ENCODE assay signal across 14 cellular contexts in genomic region chr1:161626445-161627139, GRCh38. TPM values are rescaled to one million over a fixed set of nuclear protein-coding genes. Genes with fewer than 3 reads are reported as not detected.
DNase-seq lines count a peak whose midpoint lies in the region; ATAC-seq, FAIRE-seq and TF ChIP-seq lines count a peak whose summit lies in the region.
"Not testable (repeated sequence)": the region's sequence is repeated elsewhere in the genome, so short reads cannot be mapped to it uniquely, and the experiment has no call there.
"Had no signal": no experiment of that assay in that cellular context is flagged by ENCODE, and none has a peak within 500 bp of the region (broad histone marks: within the 10 kb centered on the region; RNA-seq: fewer than 3 reads in every experiment).

No MANE protein-coding gene starts in this region.

- not testable (repeated sequence) for BruUV-seq in K562 (replicated peaks; lab: Mats Ljungman, UMichigan)

- not testable (repeated sequence) for H3K4me1 ChIP-seq in K562 (replicated peaks in 1 of 2; ENCODE audit: control insufficient read depth in 2 of 2, insufficient read depth in 2 of 2, low read length in 2 of 2)

- H3K27ac ChIP-seq in K562 (ENCODE audit: extremely low read depth, low read depth, low read length): not testable (repeated sequence)

- H3K4me3 ChIP-seq in NB4 (ENCODE audit: low read depth, low read length); K562: not testable (repeated sequence)

- not testable (repeated sequence) for H3K27me3 ChIP-seq in K562 (ENCODE audit: control insufficient read depth in 2 of 2, insufficient read depth in 2 of 2, low read length in 2 of 2)

- H3K27ac Mint-ChIP-seq in CD14-positive monocyte: peak overlapping the region in 6 of 7 donors; percentile 36 to 83 (median 67)
- H3K27ac Mint-ChIP-seq in activated B cell treated with CpG ODN at 0.5 μM for 24 hours: peak overlapping the region; percentile 35
- H3K27ac Mint-ChIP-seq in immature natural killer cell: peak overlapping the region; percentile 94 to 98 (median 96)
- peak overlapping the region in 6 of 10 donors; percentile 2 to 85 (median 38) for H3K27ac Mint-ChIP-seq in naive thymus-derived CD8-positive, alpha-beta T cell
- not testable (repeated sequence) for H3K27ac Mint-ChIP-seq in stimulated activated memory B cell treated with anti-CD40 and anti-IgM and Interleukin-4, amounts not matched to agents 10 μg/mL and 1 μg/mL and 100 μg/mL, for 72 hours

- TF ChIP-seq CTCF in CD14-positive monocyte (IDR thresholded peaks at IDR 0.05); NB4 (IDR thresholded peaks at IDR 0.05; ENCODE audit: low read depth, low read length); activated B cell treated with CpG ODN at 0.5 μM for 24 hours (IDR thresholded peaks at IDR 0.05); K562 (IDR thresholded peaks at IDR 0.05 in 2 of 3, conservative IDR thresholded peaks at IDR 0.05 in 1 of 3; ENCODE audit: insufficient read depth in 2 of 3, low read depth in 1 of 3, low read length in 3 of 3): not testable (repeated sequence)

- not testable (repeated sequence) for H3K9me3 ChIP-seq in K562 (replicated peaks; ENCODE audit: control insufficient read depth, insufficient read depth, low read depth, low read length)

- not testable (repeated sequence) for TF ChIP-seq RAD21 in K562 (CRISPR knock-in tag; conservative IDR thresholded peaks at IDR 0.05 in 1 of 2, IDR thresholded peaks at IDR 0.05 in 1 of 2)

- not testable (repeated sequence) for DNase-seq in CD14-positive monocyte (ENCODE audit: low spot score); GM18507 (ENCODE audit: extremely low spot score, insufficient read length, low read depth); activated B cell treated with CpG ODN at 0.5 μM for 24 hours; K562 (ENCODE audit: extremely low read depth in 1 of 4, low spot score in 3 of 4); naive thymus-derived CD8-positive, alpha-beta T cell
- DNase-seq in NB4 (ENCODE audit: low read depth) (peak; percentile 19), immature natural killer cell (peak; percentile 62 to 69 (median 66))

- CTCF ChIA-PET in activated B cell treated with CpG ODN at 0.5 μM for 24 hours (lab: Charles Lee); K562 (lab: Yijun Ruan, JAX; ENCODE audit: low intra/inter-chr PET ratio): not testable (repeated sequence)

- not testable (repeated sequence) for ATAC-seq in activated B cell treated with CpG ODN at 0.5 μM for 24 hours (ENCODE audit: low read depth); K562; naive thymus-derived CD8-positive, alpha-beta T cell
- peak; percentile 41 for ATAC-seq in stimulated activated memory B cell treated with anti-CD40 and anti-IgM and Interleukin-4, amounts not matched to agents 10 μg/mL and 1 μg/mL and 100 μg/mL, for 72 hours

- in situ Hi-C loops in K562 (cut with MboI): not testable (repeated sequence)

- POLR2A ChIA-PET in activated B cell treated with CpG ODN at 0.5 μM for 24 hours (lab: Charles Lee); K562 (lab: Yijun Ruan, JAX); naive thymus-derived CD8-positive, alpha-beta T cell (lab: Charles Lee): not testable (repeated sequence)

- H3K4me3 Mint-ChIP-seq in CD14-positive monocyte (peak overlapping the region in 1 of 2 donors; percentile 80), immature natural killer cell (peak overlapping the region; percentile 68 to 79 (median 73))
- not testable (repeated sequence) for H3K4me3 Mint-ChIP-seq in activated B cell treated with CpG ODN at 0.5 μM for 24 hours; stimulated activated memory B cell treated with anti-CD40 and anti-IgM and Interleukin-4, amounts not matched to agents 10 μg/mL and 1 μg/mL and 100 μg/mL, for 72 hours
- H3K4me3 Mint-ChIP-seq in naive thymus-derived CD8-positive, alpha-beta T cell: peak overlapping the region in 2 of 10 donors; percentile 12 to 39

- H3K9ac ChIP-seq in K562 (ENCODE audit: insufficient read depth in 1 of 2, low read depth in 2 of 2, low read length in 2 of 2): not testable (repeated sequence)

- H3K27me3 Mint-ChIP-seq in CD14-positive monocyte (ENCODE audit: low read depth in 3 of 3) (peaks cover 13 to 33% (median 32%) of the 10 kb centered on the region in 3 donors), immature natural killer cell (ENCODE audit: low read depth in 3 of 3) (peaks cover 6 to 10% (median 7%) of the 10 kb centered on the region in 3 donors)
- H3K27me3 Mint-ChIP-seq in activated B cell treated with CpG ODN at 0.5 μM for 24 hours; naive thymus-derived CD8-positive, alpha-beta T cell; stimulated activated memory B cell treated with anti-CD40 and anti-IgM and Interleukin-4, amounts not matched to agents 10 μg/mL and 1 μg/mL and 100 μg/mL, for 72 hours: not testable (repeated sequence)

- H2AFZ ChIP-seq in K562 (ENCODE audit: low read depth, low read length): peak overlapping the region; percentile 51; the same call in 1 of the 2 replicates

- H3K9me3 Mint-ChIP-seq in CD14-positive monocyte; activated B cell treated with CpG ODN at 0.5 μM for 24 hours; immature natural killer cell; naive thymus-derived CD8-positive, alpha-beta T cell; stimulated activated memory B cell treated with anti-CD40 and anti-IgM and Interleukin-4, amounts not matched to agents 10 μg/mL and 1 μg/mL and 100 μg/mL, for 72 hours: not testable (repeated sequence)

- H3K36me3 Mint-ChIP-seq in CD14-positive monocyte; activated B cell treated with CpG ODN at 0.5 μM for 24 hours (ENCODE audit: low read depth); immature natural killer cell; naive thymus-derived CD8-positive, alpha-beta T cell; stimulated activated memory B cell treated with anti-CD40 and anti-IgM and Interleukin-4, amounts not matched to agents 10 μg/mL and 1 μg/mL and 100 μg/mL, for 72 hours: not testable (repeated sequence)

- H3K9me1 ChIP-seq in K562 (ENCODE audit: control insufficient read depth, insufficient read depth, low read length): not testable (repeated sequence)

- WGBS in K562 (ENCODE audit: insufficient coverage, low coverage, missing lambda C conversion rate): 81% methylated on average over 7 of the region's 9 CpGs

- not testable (repeated sequence) for TF ChIP-seq EP300 in K562 (IDR thresholded peaks at IDR 0.05; ENCODE audit: low read length)

- peaks cover 29% of the 10 kb centered on the region for H3K4me1 Mint-ChIP-seq in CD14-positive monocyte
- H3K4me1 Mint-ChIP-seq in activated B cell treated with CpG ODN at 0.5 μM for 24 hours: peaks cover 35% of the 10 kb centered on the region
- H3K4me1 Mint-ChIP-seq in immature natural killer cell: peaks cover 59 to 60% of the 10 kb centered on the region in 2 donors
- H3K4me1 Mint-ChIP-seq in naive thymus-derived CD8-positive, alpha-beta T cell: peaks cover 19 to 43% (median 36%) of the 10 kb centered on the region in 4 donors
- H3K4me1 Mint-ChIP-seq in stimulated activated memory B cell treated with anti-CD40 and anti-IgM and Interleukin-4, amounts not matched to agents 10 μg/mL and 1 μg/mL and 100 μg/mL, for 72 hours: peaks cover 19% of the 10 kb centered on the region

- H3K36me3 ChIP-seq in K562 (ENCODE audit: control insufficient read depth, insufficient read depth, low read length): not testable (repeated sequence)

- not testable (repeated sequence) for H4K20me1 ChIP-seq in K562 (replicated peaks; ENCODE audit: control insufficient read depth, insufficient read depth, low read length)

- not testable (repeated sequence) for H3K4me2 ChIP-seq in K562 (ENCODE audit: insufficient read depth, low read length)

- intact Hi-C loops in CD14-positive monocyte (cut with micrococcal nuclease): not testable (repeated sequence)
- intact Hi-C loops in activated B cell treated with CpG ODN at 0.5 μM for 24 hours (cut with micrococcal nuclease): loop anchor here (2.0 kb wide), 1 partner anchor 80 kb away; no protein-coding TSS in a partner anchor
- intact Hi-C loops in K562 (cut with micrococcal nuclease): loop anchor here (10.0 kb wide), 1 partner anchor 142 kb away; no protein-coding TSS in a partner anchor

- TF ChIP-seq POLR2A in NB4 (IDR thresholded peaks at IDR 0.05; ENCODE audit: extremely low read depth, insufficient read length); K562 (conservative IDR thresholded peaks at IDR 0.05): not testable (repeated sequence)

- peak; percentile 66 for FAIRE-seq in GM18507 (lab: Jason Lieb, UNC)
- FAIRE-seq in K562 (lab: Jason Lieb, UNC): not testable (repeated sequence)

- H3K79me2 ChIP-seq in K562 (ENCODE audit: control insufficient read depth, insufficient read depth, low read length): peaks cover 12% of the 10 kb centered on the region; the same call in 2 of the 3 replicates

RNA-seq across cellular contexts. Expression of gene FCGR3B, which starts 4.4 kb away (rescaled TPM):
- polyA plus RNA-seq in CD14-positive monocyte (1 to 10 TPM in 1 of 2 donors, under 1 TPM in 1; 0.53 to 1.3 TPM), K562 (2011; rRNA removed) (0.87 and 1.1 TPM in 2 replicates), K562 (2014; fragmentation: Illumina TruSeq; extraction: Trizol) (0.27 and 0.35 TPM in 2 replicates), K562 (2014; fragmentation: Nextera tagmentation; extraction: Ambion mirVana) (under 1 TPM; 0.41 TPM), K562 (2014; rRNA removed) (0.27 and 0.36 TPM in 2 replicates), immature natural killer cell (10 to 100 TPM in 1 of 3 donors, 1 to 10 TPM in 2; 6.3 to 14.9 (median 8.8) TPM)
- total RNA-seq in activated B cell treated with CpG ODN at 0.5 μM for 24 hours (not detected in 2 replicates), K562 (2014; rRNA removed) (0.08 and 0.18 TPM in 2 replicates), K562 (2014; rRNA removed; fragmentation: Illumina TruSeq; extraction: Trizol) (0.40 and 0.54 TPM in 2 replicates), K562 (2015; rRNA removed; fragmentation: Illumina TruSeq; extraction: Trizol) (0.19 and 0.36 TPM in 2 replicates), K562 (2021) (0.11 and 0.49 TPM in 2 replicates)
- 1.4 and 2.2 TPM in 2 replicates for total RNA-seq in K562 (2011; cell fraction: chromatin; rRNA removed; ENCODE audit: low replicate concordance)
- total RNA-seq in K562 (2011; cell fraction: nucleolus; rRNA removed): 1.3 and 2.0 TPM in 2 replicates
- 2.4 and 2.8 TPM in 2 replicates for total RNA-seq in K562 (2011; cell fraction: nucleoplasm; rRNA removed)
- 0.18 and 0.25 TPM in 2 replicates for polyA plus RNA-seq in K562 (2011; cell fraction: cytosol; rRNA removed)
- 0.95 and 1.6 TPM in 2 replicates for polyA plus RNA-seq in K562 (2011; cell fraction: nucleus; rRNA removed)
- 0.55 and 1.00 TPM in 2 replicates for polyA plus RNA-seq in K562 (2012)
- polyA minus RNA-seq in K562 (2011; rRNA and poly(A)+ RNA removed): 1.1 and 1.4 TPM in 2 replicates
- polyA minus RNA-seq in K562 (2011; cell fraction: cytosol; rRNA and poly(A)+ RNA removed): not detected in 2 replicates
- polyA minus RNA-seq in K562 (2011; cell fraction: nucleus; rRNA and poly(A)+ RNA removed): 0.94 and 2.4 TPM in 2 replicates
- total RNA-seq in naive thymus-derived CD8-positive, alpha-beta T cell: not detected
- polyA plus RNA-seq in naive thymus-derived CD8-positive, alpha-beta T cell: under 1 TPM in 1 of 3 donors, not detected in 2; 0.29 TPM
- total RNA-seq: CD4-positive, alpha-beta T cell; GM12878; H1; IMR-90 had no signal
- polyA plus RNA-seq: BJ, GM12878, H1, IMR-90, SK-N-SH had no signal

RNA-seq across cellular contexts. Expression of gene FCGR2B, which starts 36.4 kb away (rescaled TPM):
- 10 to 100 TPM; 12.1 to 41.5 TPM for polyA plus RNA-seq in CD14-positive monocyte
- total RNA-seq in activated B cell treated with CpG ODN at 0.5 μM for 24 hours: 72.3 and 77.5 TPM in 2 replicates
- total RNA-seq in K562 (2011; cell fraction: chromatin; rRNA removed; ENCODE audit: low replicate concordance): 6.8 and 7.4 TPM in 2 replicates
- total RNA-seq in K562 (2011; cell fraction: nucleolus; rRNA removed): 5.1 and 7.0 TPM in 2 replicates
- total RNA-seq in K562 (2011; cell fraction: nucleoplasm; rRNA removed): 7.6 and 9.9 TPM in 2 replicates
- 1.6 and 3.1 TPM in 2 replicates for total RNA-seq in K562 (2014; rRNA removed)
- 3.1 and 3.3 TPM in 2 replicates for total RNA-seq in K562 (2014; rRNA removed; fragmentation: Illumina TruSeq; extraction: Trizol)
- total RNA-seq in K562 (2015; rRNA removed; fragmentation: Illumina TruSeq; extraction: Trizol): 1.7 and 2.0 TPM in 2 replicates
- 2.4 and 3.1 TPM in 2 replicates for total RNA-seq in K562 (2021)
- polyA plus RNA-seq in K562 (2011; rRNA removed): 4.0 and 14.5 TPM in 2 replicates
- 4.3 and 14.1 TPM in 2 replicates for polyA plus RNA-seq in K562 (2011; cell fraction: cytosol; rRNA removed)
- 10.8 and 35.5 TPM in 2 replicates for polyA plus RNA-seq in K562 (2011; cell fraction: nucleus; rRNA removed)
- 14.5 and 18.1 TPM in 2 replicates for polyA plus RNA-seq in K562 (2012)
- polyA plus RNA-seq in K562 (2014; fragmentation: Illumina TruSeq; extraction: Trizol): 3.9 and 4.1 TPM in 2 replicates
- 1 to 10 TPM; 6.4 to 8.9 TPM for polyA plus RNA-seq in K562 (2014; fragmentation: Nextera tagmentation; extraction: Ambion mirVana)
- polyA plus RNA-seq in K562 (2014; rRNA removed): 3.3 and 4.1 TPM in 2 replicates
- polyA minus RNA-seq in K562 (2011; rRNA and poly(A)+ RNA removed): 3.1 and 8.7 TPM in 2 replicates
- 0.86 and 1.5 TPM in 2 replicates for polyA minus RNA-seq in K562 (2011; cell fraction: cytosol; rRNA and poly(A)+ RNA removed)
- 2.6 and 9.2 TPM in 2 replicates for polyA minus RNA-seq in K562 (2011; cell fraction: nucleus; rRNA and poly(A)+ RNA removed)
- polyA plus RNA-seq in immature natural killer cell: 10 to 100 TPM in 1 of 3 donors, 1 to 10 TPM in 2; 1.9 to 21.0 (median 8.6) TPM
- total RNA-seq in naive thymus-derived CD8-positive, alpha-beta T cell: 1 to 10 TPM; 3.1 to 3.5 TPM
- under 1 TPM in 2 of 3 donors, not detected in 1; 0.16 to 0.23 TPM for polyA plus RNA-seq in naive thymus-derived CD8-positive, alpha-beta T cell
- total RNA-seq: H1, IMR-90 had no signal
- polyA plus RNA-seq: BJ, IMR-90 had no signal
